25 cellular contexts compared by ENCODE assay signal in the genomic region with DNA sequence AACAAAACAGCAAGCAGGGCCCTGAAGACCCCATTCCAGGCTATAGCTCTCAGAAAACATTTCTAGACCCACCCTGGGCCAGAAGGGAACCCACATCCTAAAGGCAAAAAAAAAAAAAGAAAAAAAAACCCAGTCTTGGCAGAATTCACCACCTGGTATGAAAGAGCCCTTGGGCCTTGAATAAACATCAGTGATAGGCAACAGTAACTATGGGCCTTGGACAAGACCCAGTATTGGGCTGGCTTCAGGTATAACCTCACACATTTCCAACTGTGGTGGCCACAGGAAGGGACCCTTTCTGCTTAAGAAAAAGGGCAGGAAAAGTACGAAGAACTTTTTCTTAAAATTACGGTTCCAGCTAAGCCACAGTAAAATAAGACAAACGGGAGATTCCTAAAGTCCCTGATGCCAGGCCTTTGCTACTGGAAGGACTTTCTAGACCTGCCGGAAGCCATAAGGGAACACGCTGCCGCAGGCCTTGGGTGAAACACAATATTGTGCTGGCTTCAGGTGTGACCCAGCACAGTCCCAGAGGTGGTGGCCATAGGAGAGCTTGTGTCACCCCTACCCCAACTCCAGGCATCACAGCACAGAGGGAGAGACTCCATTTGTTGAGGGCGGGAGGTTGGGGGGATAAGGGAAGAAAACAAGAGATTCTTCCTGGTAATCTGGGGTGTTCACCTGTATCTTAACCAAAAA.
"Had no signal": no experiment of that assay in that cellular context is flagged by ENCODE, and none has a peak within 500 bp of the region (broad histone marks: within the 10 kb centered on the region; RNA-seq: fewer than 3 reads in every experiment).

No MANE protein-coding gene starts in this region.

- H2AFZ ChIP-seq: hepatocyte had no signal

- H3K4me2 ChIP-seq: hepatocyte, smooth muscle cell had no signal

- H3K9me3 ChIP-seq: colonic mucosa, esophagus muscularis mucosa, gastroesophageal sphincter, ovary, suprapubic skin, transverse colon, vagina had no signal

- H3K27ac ChIP-seq: colonic mucosa, esophagus muscularis mucosa, foreskin keratinocyte, gastroesophageal sphincter, heart left ventricle, hepatocyte, ovary, suprapubic skin, transverse colon, vagina had no signal

- H3K4me1 ChIP-seq: colonic mucosa, foreskin keratinocyte, gastroesophageal sphincter, heart left ventricle, suprapubic skin, transverse colon, vagina had no signal

- H3K36me3 ChIP-seq: colonic mucosa, esophagus muscularis mucosa, gastroesophageal sphincter, heart left ventricle, ovary, suprapubic skin, transverse colon, vagina had no signal

- H3K4me3 ChIP-seq: colonic mucosa, esophagus muscularis mucosa, gastroesophageal sphincter, heart left ventricle, hepatocyte, ovary, smooth muscle cell, suprapubic skin, transverse colon, vagina had no signal

- DNase-seq: colonic mucosa; effector memory CD4-positive, alpha-beta T cell; foreskin keratinocyte; heart left ventricle; kidney; naive thymus-derived CD8-positive, alpha-beta T cell; nephron progenitor cell; occipital lobe; ovary; posterior cingulate gyrus; stimulated activated CD4-positive, alpha-beta T cell treated with anti-CD3 and anti-CD28 coated beads, Interleukin-12 subunit alpha, Interleukin-12 subunit beta, amount 100 ng/mL, for 4 hours; stimulated activated CD4-positive, alpha-beta T cell treated with anti-CD3 and anti-CD28 coated beads, Interleukin-1b, Interleukin-23, amount 100 ng/mL, for 48 hours; stimulated activated CD4-positive, alpha-beta T cell treated with anti-CD3 and anti-CD28 coated beads, Interleukin-4, amount 100 ng/mL, for 1 hour; stimulated activated CD8-positive, alpha-beta memory T cell treated with anti-CD3 and anti-CD28 coated beads, Interleukin-4, amount 100 ng/mL, for 48 hours; stimulated activated naive CD4-positive, alpha-beta T cell; stimulated activated naive CD8-positive, alpha-beta T cell treated with anti-CD3 and anti-CD28 coated beads, Interleukin-15, amount 100 ng/mL, for 72 hours; transverse colon had no signal

- H3K27me3 ChIP-seq: colonic mucosa, esophagus muscularis mucosa, foreskin keratinocyte, gastroesophageal sphincter, heart left ventricle, hepatocyte, ovary, suprapubic skin, transverse colon, vagina had no signal

- H3K79me2 ChIP-seq: hepatocyte had no signal

- ATAC-seq: foreskin keratinocyte; gastroesophageal sphincter; heart left ventricle; left lobe of liver; naive thymus-derived CD8-positive, alpha-beta T cell; sciatic nerve; stimulated activated naive CD8-positive, alpha-beta T cell treated with anti-CD3 and anti-CD28 coated beads, Interleukin-15, amount 100 ng/mL, for 72 hours had no signal
